Comparison of ENCODE assay signal across 3 cellular contexts in genomic region chr20:1496930-1497329, GRCh38.
TF ChIP-seq lines count a peak whose summit lies in the region.

No MANE protein-coding gene starts in this region.

TF ChIP-seq in HepG2, 621 proteins besides CTCF, POLR2A, EP300 and RAD21:
- TF ChIP-seq ZNF256 (CRISPR knock-in tag; conservative IDR thresholded peaks at IDR 0.05) (no peak), REST (IDR thresholded peaks at IDR 0.05; ENCODE audit: borderline replicate concordance in 1 of 2, low read depth in 1 of 2, low read length in 2 of 2) (peak in 1 of 2 experiments; percentile 82; a peak in 2 of 4 replicates), CERS6 (CRISPR knock-in tag; IDR thresholded peaks at IDR 0.05) (no peak), NR2C2 (CRISPR knock-in tag; IDR thresholded peaks at IDR 0.05; ENCODE audit: borderline replicate concordance) (no peak), MIER2 (CRISPR knock-in tag; IDR thresholded peaks at IDR 0.05) (peak; percentile 50; the same call in 1 of the 2 replicates), ZNF724P (CRISPR knock-in tag; IDR thresholded peaks at IDR 0.05; ENCODE audit: borderline replicate concordance) (no peak), ZSCAN9 (CRISPR knock-in tag; IDR thresholded peaks at IDR 0.05; ENCODE audit: borderline replicate concordance) (no peak)

TF ChIP-seq in HCT116, 20 proteins besides CTCF, POLR2A, EP300 and RAD21:
- TF ChIP-seq TCF7L2 (IDR thresholded peaks at IDR 0.05; ENCODE audit: borderline replicate concordance, extremely low read depth, insufficient read depth, insufficient read length) (no peak), SP1 (IDR thresholded peaks at IDR 0.05; ENCODE audit: low read depth) (no peak), YY1 (IDR thresholded peaks at IDR 0.05; ENCODE audit: extremely low read depth, insufficient replicate concordance, low read depth, low read length) (no peak), EZH2 (IDR thresholded peaks at IDR 0.05) (no peak), REST (IDR thresholded peaks at IDR 0.05; ENCODE audit: low read depth) (peak; percentile 40), SIN3A (IDR thresholded peaks at IDR 0.05; ENCODE audit: low read depth) (no peak), CBX3 (IDR thresholded peaks at IDR 0.05; ENCODE audit: low read depth) (no peak), CEBPB (IDR thresholded peaks at IDR 0.05; ENCODE audit: low read depth) (no peak)

TF ChIP-seq in GM12878, 131 proteins besides CTCF, POLR2A, EP300 and RAD21:
- TF ChIP-seq ETV6 (conservative IDR thresholded peaks at IDR 0.05 in 1 of 2, IDR thresholded peaks at IDR 0.05 in 1 of 2; ENCODE audit: borderline replicate concordance in 1 of 2, low read depth in 1 of 2) (no peak), HDAC6 (IDR thresholded peaks at IDR 0.05; ENCODE audit: unreplicated experiment) (no peak), REST (IDR thresholded peaks at IDR 0.05; ENCODE audit: low read depth, low read length) (peak; percentile 46; the same call in 1 of the 2 replicates), ZZZ3 (IDR thresholded peaks at IDR 0.05; ENCODE audit: control insufficient read depth, insufficient read length, low read depth) (no peak), IRF3 (IDR thresholded peaks at IDR 0.05) (no peak), POU2F2 (IDR thresholded peaks at IDR 0.05; ENCODE audit: borderline replicate concordance, low read depth, low read length) (no peak), BCL11A (IDR thresholded peaks at IDR 0.05; ENCODE audit: low read depth, low read length) (no peak), STAT1 (conservative IDR thresholded peaks at IDR 0.05) (no peak), GABPA (IDR thresholded peaks at IDR 0.05; ENCODE audit: low read depth) (no peak), ZNF384 (IDR thresholded peaks at IDR 0.05; ENCODE audit: borderline replicate concordance, low read depth, low read length) (peak; percentile 40; the same call in 1 of the 2 replicates)
